In genomic region chr2:130336877-130337734, GRCh38 we compare ENCODE assay signal across 8 cellular contexts. TPM values are rescaled to one million over a fixed set of nuclear protein-coding genes. Genes with fewer than 3 reads are reported as not detected.
DNase-seq lines count a peak whose midpoint lies in the region; ATAC-seq, FAIRE-seq and TF ChIP-seq lines count a peak whose summit lies in the region.

No MANE protein-coding gene starts in this region.

- peak overlapping the region; percentile 93 for H3K4me2 ChIP-seq in HepG2 (ENCODE audit: low read depth, low read length)

- H3K4me3 ChIP-seq in ectodermal cell (ENCODE audit: insufficient read depth, low read depth, low read length), result peak overlapping the region; percentile 72
- peak overlapping the region; percentile 52 to 76 (median 67) for H3K4me3 ChIP-seq in HepG2 (replicated peaks in 1 of 3; ENCODE audit: insufficient read depth in 1 of 3, low read depth in 2 of 3, low read length in 3 of 3)

- peak; percentile 84 for FAIRE-seq in HepG2 (lab: Jason Lieb, UNC)

- peak overlapping the region; percentile 52 for H3K9ac ChIP-seq in HepG2 (ENCODE audit: insufficient read depth, low read depth, low read length)

- WGBS in ectodermal cell, 2 experiments, result 7 to 8% methylated on average over 29 of the region's 29 CpGs
- 4% methylated on average over 20 of the region's 29 CpGs for WGBS in HepG2 (ENCODE audit: low lambda C conversion rate)

- H2AFZ ChIP-seq in HepG2 (ENCODE audit: low read length), result peak overlapping the region; percentile 89

- H3K36me3 ChIP-seq in ectodermal cell (ENCODE audit: control insufficient read depth, insufficient read depth, low read length), result peaks cover 9% of the 10 kb centered on the region
- H3K36me3 ChIP-seq in HepG2 (replicated peaks in 1 of 2; ENCODE audit: control insufficient read depth in 1 of 2, insufficient read depth in 2 of 2, low read length in 2 of 2), result peaks cover 0 to 5% of the 10 kb centered on the region in 2 experiments; a peak in 4 of 5 replicates

- H3K27ac ChIP-seq in ectodermal cell (ENCODE audit: insufficient read depth, low read depth, low read length, poor library complexity, severe bottlenecking) (no peak overlapping the region), HepG2 (ENCODE audit: extremely low read length, insufficient read depth, low read length) (peak overlapping the region; percentile 63)

- TF ChIP-seq RAD21 in HepG2 (CRISPR knock-in tag; IDR thresholded peaks at IDR 0.05), result no peak; the same call in 1 of the 2 replicates

- no peaks in the 10 kb centered on the region for H3K9me3 ChIP-seq in ectodermal cell (ENCODE audit: control insufficient read depth, low read length)
- no peaks in the 10 kb centered on the region for H3K9me3 ChIP-seq in HepG2 (ENCODE audit: low read length)

- DNase-seq in NCI-H2081 treated with DMSO at 0.1 percent for 48 hours (lab: John Stamatoyannopoulos, UW), result peak; percentile 58
- DNase-seq in activated CD4-positive, alpha-beta T cell treated with anti-CD3 and anti-CD28 coated beads for 48 hours, result peak; percentile 79
- DNase-seq in HepG2 (ENCODE audit: low spot score), result peak; percentile 86
- peak; percentile 44 to 60 for DNase-seq in stimulated activated CD4-positive, alpha-beta T cell treated with anti-CD3 and anti-CD28 coated beads, Interleukin-4, amount 100 ng/mL, for 4 hours
- no peak for DNase-seq in DMS79 (lab: John Stamatoyannopoulos, UW)

- intact Hi-C loops in HepG2 (cut with micrococcal nuclease; ENCODE audit: unreplicated experiment), result loop anchor here (1.0 to 2.0 kb wide), 2 partner anchors 54 to 156 kb away; partner anchors contain the start of gene SMPD4

- peak in 1 of 2 experiments; percentile 17; a peak in 1 of 4 replicates for TF ChIP-seq EP300 in HepG2 (IDR thresholded peaks at IDR 0.05; ENCODE audit: low read depth in 2 of 2, low read length in 2 of 2)
- no peak; the same call in 1 of the 2 replicates for TF ChIP-seq EP300 in HepG2 (CRISPR knock-in tag; IDR thresholded peaks at IDR 0.05; ENCODE audit: borderline replicate concordance)

- TF ChIP-seq POLR2A in GM10847 (IDR thresholded peaks at IDR 0.05; ENCODE audit: extremely low read depth, insufficient read length), result peak; percentile 33
- TF ChIP-seq POLR2A in HepG2 (IDR thresholded peaks at IDR 0.05; ENCODE audit: insufficient read depth in 1 of 2, low read depth in 2 of 2, low read length in 2 of 2), result peak; percentile 82 to 93

- H3K4me1 ChIP-seq in ectodermal cell (ENCODE audit: control insufficient read depth, insufficient read depth, low read length) (no peaks in the 10 kb centered on the region), HepG2 (ENCODE audit: insufficient read depth, low read length) (peaks cover 54% of the 10 kb centered on the region)

- H3K27me3 ChIP-seq in ectodermal cell (ENCODE audit: control insufficient read depth, insufficient read depth, low read length, poor library complexity, severe bottlenecking) (no peaks in the 10 kb centered on the region), HepG2 (ENCODE audit: control insufficient read depth in 1 of 2, insufficient read depth in 2 of 2, low read length in 2 of 2) (peaks cover 0 to 8% of the 10 kb centered on the region in 2 experiments; a peak in 2 of 5 replicates)

- CTCF ChIA-PET in HepG2 (lab: Yijun Ruan, JAX; ENCODE audit: low intra/inter-chr PET ratio, low total read pairs), result interaction anchor here (0.5 kb wide), 1 partner anchor 758 kb away, joined by 4 read pairs; no protein-coding TSS in a partner anchor

- H3K79me2 ChIP-seq in HepG2 (ENCODE audit: insufficient read depth, low read length), result peaks cover 4% of the 10 kb centered on the region

- BruUV-seq in HepG2 (replicated peaks; lab: Mats Ljungman, UMichigan), result no TSS peak

- ATAC-seq in HepG2 (peak; percentile 74), GM18517 (IDR thresholded peaks at IDR 0.05; ENCODE audit: unreplicated experiment) (no peak)

- in situ Hi-C loops in HepG2 (cut with HindIII; ENCODE audit: extremely low pct_ligation_motif_present, low pct_unique_long_range_greater_than_20kb), result loop anchor here (10.0 kb wide), 2 partner anchors 182 to 402 kb away; no protein-coding TSS in a partner anchor

- POLR2A ChIA-PET in HepG2 (lab: Yijun Ruan, JAX), result interaction anchor here (0.7 to 2.5 kb wide), 6 partner anchors 11 to 156 kb away, joined by 3 to 13 read pairs (median 4); partner anchors contain the start of genes PTPN18 and SMPD4

- H4K20me1 ChIP-seq in HepG2 (ENCODE audit: insufficient read depth, low read length), result no peaks in the 10 kb centered on the region

- peak; percentile 58 for TF ChIP-seq CTCF in HepG2 (CRISPR knock-in tag; IDR thresholded peaks at IDR 0.05)

TF ChIP-seq in HepG2, 621 proteins besides CTCF, POLR2A, EP300 and RAD21 (continues in another document):
- TF ChIP-seq RORA (CRISPR knock-in tag; IDR thresholded peaks at IDR 0.05) (no peak), HDAC2 (CRISPR knock-in tag; IDR thresholded peaks at IDR 0.05) (peak; percentile 67; the same call in 1 of the 2 replicates), ZNF747 (CRISPR knock-in tag; IDR thresholded peaks at IDR 0.05; ENCODE audit: borderline replicate concordance) (no peak), ZNF883 (CRISPR knock-in tag; IDR thresholded peaks at IDR 0.05; ENCODE audit: not compliant biosample characterization) (peak; percentile 89), ZNF350 (CRISPR knock-in tag; IDR thresholded peaks at IDR 0.05; ENCODE audit: borderline replicate concordance, low read depth) (peak; percentile 92), ZNF329 (CRISPR knock-in tag; IDR thresholded peaks at IDR 0.05; ENCODE audit: low read depth) (peak; percentile 68; the same call in 1 of the 2 replicates), ZNF720 (CRISPR knock-in tag; IDR thresholded peaks at IDR 0.05) (no peak), SAFB2 (CRISPR knock-in tag; IDR thresholded peaks at IDR 0.05; ENCODE audit: borderline replicate concordance, low read depth) (peak; percentile 85), ZKSCAN1 (IDR thresholded peaks at IDR 0.05; ENCODE audit: low read length) (no peak), ZNF768 (CRISPR knock-in tag; IDR thresholded peaks at IDR 0.05) (peak; percentile 54; the same call in 1 of the 2 replicates), HHEX (CRISPR knock-in tag; IDR thresholded peaks at IDR 0.05) (no peak)

RNA-seq across cellular contexts. Expression of gene IMP4, which starts 5.6 kb away (rescaled TPM):
- 56.0 TPM for polyA plus RNA-seq in ectodermal cell (2013, experiment 1 of 4)
- polyA plus RNA-seq in ectodermal cell (2013, experiment 2 of 4), result 52.9 TPM
- 40.4 TPM for polyA plus RNA-seq in ectodermal cell (2013, experiment 3 of 4)
- 50.7 TPM for polyA plus RNA-seq in ectodermal cell (2013, experiment 4 of 4)
- total RNA-seq in HepG2 (2016; rRNA removed; fragmentation: Illumina TruSeq; extraction: Trizol), result 142 and 153 TPM in 2 replicates
- 85.2 and 85.6 TPM in 2 replicates for total RNA-seq in HepG2 (2016; cell fraction: cytosol; rRNA removed; fragmentation: Illumina TruSeq; extraction: Trizol; ENCODE audit: low read depth)
- 148 and 152 TPM in 2 replicates for total RNA-seq in HepG2 (2016; cell fraction: insoluble cytoplasmic fraction; rRNA removed; fragmentation: Illumina TruSeq; extraction: Trizol)
- 114 and 119 TPM in 2 replicates for total RNA-seq in HepG2 (2016; cell fraction: membrane; rRNA removed; fragmentation: Illumina TruSeq; extraction: Trizol)
- 83.0 and 87.0 TPM in 2 replicates for total RNA-seq in HepG2 (2016; cell fraction: nucleus; rRNA removed; fragmentation: Illumina TruSeq; extraction: Trizol)
- polyA plus RNA-seq in HepG2 (2011; rRNA removed), result 158 and 167 TPM in 2 replicates
- 161 and 264 TPM in 2 replicates for polyA plus RNA-seq in HepG2 (2011; cell fraction: cytosol; rRNA removed)
- polyA plus RNA-seq in HepG2 (2011; cell fraction: nucleus; rRNA removed), result 321 and 379 TPM in 2 replicates
- 91.4 and 129 TPM in 2 replicates for polyA plus RNA-seq in HepG2 (2012)
- 122 and 142 TPM in 2 replicates for polyA plus RNA-seq in HepG2 (2016; cell fraction: cytosol; fragmentation: Illumina TruSeq; extraction: Trizol; ENCODE audit: low read depth)
- polyA plus RNA-seq in HepG2 (2016; cell fraction: insoluble cytoplasmic fraction; fragmentation: Illumina TruSeq; extraction: Trizol; ENCODE audit: low read depth), result 167 and 186 TPM in 2 replicates
- 126 and 131 TPM in 2 replicates for polyA plus RNA-seq in HepG2 (2016; cell fraction: membrane; fragmentation: Illumina TruSeq; extraction: Trizol; ENCODE audit: low read depth)
- 177 and 185 TPM in 2 replicates for polyA plus RNA-seq in HepG2 (2016; cell fraction: nucleus; fragmentation: Illumina TruSeq; extraction: Trizol; ENCODE audit: insufficient read depth, low read depth)
- 143 and 197 TPM in 2 replicates for polyA minus RNA-seq in HepG2 (2011; rRNA and poly(A)+ RNA removed; ENCODE audit: low replicate concordance)
- polyA minus RNA-seq in HepG2 (2011; cell fraction: cytosol; rRNA and poly(A)+ RNA removed), result 41.3 and 41.8 TPM in 2 replicates
- 91.3 and 103 TPM in 2 replicates for polyA minus RNA-seq in HepG2 (2011; cell fraction: nucleus; rRNA and poly(A)+ RNA removed)

RNA-seq across cellular contexts. Expression of gene PTPN18, which starts 18.8 kb away (rescaled TPM):
- 16.4 TPM for polyA plus RNA-seq in ectodermal cell (2013, experiment 1 of 4)
- polyA plus RNA-seq in ectodermal cell (2013, experiment 2 of 4), result 17.1 TPM
- polyA plus RNA-seq in ectodermal cell (2013, experiment 3 of 4), result 22.3 TPM
- 17.9 TPM for polyA plus RNA-seq in ectodermal cell (2013, experiment 4 of 4)
- total RNA-seq in HepG2 (2016; rRNA removed; fragmentation: Illumina TruSeq; extraction: Trizol), result 10.8 and 14.8 TPM in 2 replicates
- total RNA-seq in HepG2 (2016; cell fraction: cytosol; rRNA removed; fragmentation: Illumina TruSeq; extraction: Trizol; ENCODE audit: low read depth), result 8.0 and 13.0 TPM in 2 replicates
- total RNA-seq in HepG2 (2016; cell fraction: insoluble cytoplasmic fraction; rRNA removed; fragmentation: Illumina TruSeq; extraction: Trizol), result 7.6 and 15.8 TPM in 2 replicates
- 16.2 and 20.0 TPM in 2 replicates for total RNA-seq in HepG2 (2016; cell fraction: membrane; rRNA removed; fragmentation: Illumina TruSeq; extraction: Trizol)
- total RNA-seq in HepG2 (2016; cell fraction: nucleus; rRNA removed; fragmentation: Illumina TruSeq; extraction: Trizol), result 20.9 and 28.1 TPM in 2 replicates
- 39.5 and 39.6 TPM in 2 replicates for polyA plus RNA-seq in HepG2 (2011; rRNA removed)
- 19.5 and 25.1 TPM in 2 replicates for polyA plus RNA-seq in HepG2 (2011; cell fraction: cytosol; rRNA removed)
- polyA plus RNA-seq in HepG2 (2011; cell fraction: nucleus; rRNA removed), result 126 and 152 TPM in 2 replicates
- polyA plus RNA-seq in HepG2 (2012), result 18.3 and 19.5 TPM in 2 replicates
- 10.6 and 15.8 TPM in 2 replicates for polyA plus RNA-seq in HepG2 (2016; cell fraction: cytosol; fragmentation: Illumina TruSeq; extraction: Trizol; ENCODE audit: low read depth)
- 14.2 and 24.0 TPM in 2 replicates for polyA plus RNA-seq in HepG2 (2016; cell fraction: insoluble cytoplasmic fraction; fragmentation: Illumina TruSeq; extraction: Trizol; ENCODE audit: low read depth)
- 22.4 and 27.8 TPM in 2 replicates for polyA plus RNA-seq in HepG2 (2016; cell fraction: membrane; fragmentation: Illumina TruSeq; extraction: Trizol; ENCODE audit: low read depth)
- 91.6 and 101 TPM in 2 replicates for polyA plus RNA-seq in HepG2 (2016; cell fraction: nucleus; fragmentation: Illumina TruSeq; extraction: Trizol; ENCODE audit: insufficient read depth, low read depth)
- 47.1 and 49.5 TPM in 2 replicates for polyA minus RNA-seq in HepG2 (2011; rRNA and poly(A)+ RNA removed; ENCODE audit: low replicate concordance)
- polyA minus RNA-seq in HepG2 (2011; cell fraction: cytosol; rRNA and poly(A)+ RNA removed), result 13.8 and 15.2 TPM in 2 replicates
- polyA minus RNA-seq in HepG2 (2011; cell fraction: nucleus; rRNA and poly(A)+ RNA removed), result 62.4 and 69.0 TPM in 2 replicates
